ENCODE assay signal across 8 cellular contexts in the genomic region with DNA sequence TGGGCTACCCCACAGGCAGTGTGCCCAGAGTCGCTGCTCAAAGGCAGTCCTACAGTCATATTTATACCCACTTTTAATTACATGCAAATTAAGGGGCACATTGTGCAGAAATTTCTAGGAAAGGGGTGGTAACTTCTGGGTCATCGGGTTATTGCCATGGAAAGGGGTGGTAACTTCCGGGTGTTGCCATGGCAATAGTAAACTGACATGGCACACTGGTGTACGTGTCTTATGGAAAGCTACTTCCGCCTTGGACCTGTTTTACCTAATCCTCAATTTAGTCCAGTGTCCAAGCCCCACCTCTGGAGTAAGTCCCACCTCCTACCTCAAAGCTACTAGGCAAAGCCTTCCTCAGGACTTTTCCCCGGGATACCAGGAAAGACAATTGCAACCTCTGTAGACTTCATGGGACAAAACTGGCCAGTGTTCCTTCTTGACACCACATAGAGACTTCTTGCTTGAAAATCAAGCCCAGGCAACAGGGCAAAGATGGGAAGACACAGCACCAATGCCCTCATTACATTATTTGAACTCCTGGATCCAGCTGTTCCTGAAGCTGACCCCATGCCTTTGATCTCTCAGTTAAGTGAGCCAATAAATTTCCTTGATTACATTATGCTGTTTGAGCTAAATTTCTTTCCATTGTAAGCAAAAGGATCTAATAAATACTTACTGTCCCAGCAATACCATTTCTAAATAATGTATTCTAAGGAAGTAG.
"Had no signal": no experiment of that assay in that cellular context is flagged by ENCODE, and none has a peak within 500 bp of the region (broad histone marks: within the 10 kb centered on the region; RNA-seq: fewer than 3 reads in every experiment).

No MANE protein-coding gene starts in this region.

- H2AFZ ChIP-seq: GM23338 had no signal

- H3K27ac Mint-ChIP-seq: GM23338, H9 had no signal

- H3K9me3 Mint-ChIP-seq: GM23338, H9 had no signal

- H3K4me2 ChIP-seq: GM23338, KMS-11 had no signal

- H3K4me3 ChIP-seq: GM23338 had no signal

- H3K4me3 Mint-ChIP-seq: GM23338, H9 had no signal

- FAIRE-seq: H1, H54 had no signal

- ATAC-seq: GM23338 had no signal

- DNase-seq: H9, HCEC 1CT, IMR-90, KBM-7 had no signal

- H3K27ac ChIP-seq: KMS-11 had no signal

- H3K4me1 Mint-ChIP-seq: GM23338, H9 had no signal

- H3K9ac ChIP-seq: KMS-11 had no signal
